Comparison of ENCODE assay signal across 8 cellular contexts in the genomic region with DNA sequence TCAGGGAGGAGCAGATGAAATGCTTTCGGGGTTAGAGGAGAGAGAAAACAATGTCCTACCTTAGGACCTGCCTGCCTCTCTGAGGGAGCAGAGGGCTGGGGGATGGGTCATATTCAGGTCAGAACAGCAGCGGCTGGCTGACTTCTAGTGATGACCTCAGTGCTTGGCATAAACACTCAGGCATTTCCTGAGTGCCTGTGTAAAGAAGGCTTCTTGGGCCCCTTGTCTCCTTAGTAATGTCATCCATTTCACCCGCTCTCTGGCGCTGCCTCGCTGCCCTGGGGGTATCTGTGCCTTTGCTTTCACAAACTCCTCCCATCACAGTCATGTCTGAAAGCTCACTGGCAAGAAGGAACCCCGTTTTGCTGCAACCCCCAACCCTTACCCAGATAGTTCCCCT.
DNase-seq lines count a peak whose midpoint lies in the region; ATAC-seq and TF ChIP-seq lines count a peak whose summit lies in the region.

No MANE protein-coding gene starts in this region.

- no peak overlapping the region for H3K4me2 ChIP-seq in H9 (ENCODE audit: insufficient read depth, insufficient read length, low read length)

- H3K4me1 Mint-ChIP-seq in H9 = peaks cover 14 to 17% of the 10 kb centered on the region in 2 experiments

- H3K9me3 ChIP-seq in H9 (ENCODE audit: control insufficient read depth, low read depth, low read length) (no peaks in the 10 kb centered on the region), heart right ventricle (no peaks in the 10 kb centered on the region), skeletal muscle tissue (ENCODE audit: control insufficient read depth in 3 of 3, low read length in 3 of 3) (no peaks in the 10 kb centered on the region)

- H3K14ac ChIP-seq in H9 (ENCODE audit: insufficient read depth, low read length) = no peak overlapping the region

- H3K9me3 Mint-ChIP-seq in H9 = no peaks in the 10 kb centered on the region

- no peak overlapping the region for H4K91ac ChIP-seq in H9 (ENCODE audit: insufficient read length, low read depth, low read length)

- H4K8ac ChIP-seq in H9 (replicated peaks; ENCODE audit: insufficient read length, low read depth, low read length) = no peak overlapping the region

- TF ChIP-seq CTCF in H9 (conservative IDR thresholded peaks at IDR 0.05) (no peak), heart right ventricle (IDR thresholded peaks at IDR 0.05) (peak in 2 of 9 donors; percentile 11 to 16)

- no peaks in the 10 kb centered on the region for H3K79me2 ChIP-seq in H9 (ENCODE audit: insufficient read depth, low read length)

- no peak overlapping the region for H3T11ph ChIP-seq in H9 (ENCODE audit: low read length)

- ATAC-seq in heart right ventricle = peak; percentile 71 to 91 (median 82)
- no peak for ATAC-seq in HG02938 (IDR thresholded peaks at IDR 0.05; ENCODE audit: unreplicated experiment)
- ATAC-seq in GM21528 (IDR thresholded peaks at IDR 0.05; ENCODE audit: low FRiP score, unreplicated experiment) = no peak
- no peak for ATAC-seq in GM21447 (IDR thresholded peaks at IDR 0.05; ENCODE audit: unreplicated experiment)

- H3K27ac ChIP-seq in H9 (ENCODE audit: insufficient read length, low read depth, low read length) (no peak overlapping the region), heart right ventricle (peak overlapping the region in 6 of 10 donors; percentile 11 to 58 (median 42)), skeletal muscle tissue (ENCODE audit: low read depth, low read length) (no peak overlapping the region)

- DNase-seq in H9 (peak; percentile 50), SK-MEL-5 (ENCODE audit: low read depth, low spot score) (peak; percentile 63), heart right ventricle (peak; percentile 23 to 30)
- no peak for DNase-seq in effector CD4-positive, alpha-beta T cell

- intact Hi-C loops in heart right ventricle (cut with DNase I) = no loop called here

- no peaks in the 10 kb centered on the region for H4K20me1 ChIP-seq in H9 (ENCODE audit: control insufficient read depth, insufficient read depth, insufficient read length)

- no peak overlapping the region for H3K23ac ChIP-seq in H9 (ENCODE audit: insufficient read length, low read depth, low read length)

- no peak overlapping the region for H3K9ac ChIP-seq in H9 (ENCODE audit: extremely low read depth, insufficient read length, low read length)
- peak overlapping the region in 2 of 3 donors; percentile 17 to 52 for H3K9ac ChIP-seq in skeletal muscle tissue (ENCODE audit: low read depth in 1 of 3, low read length in 3 of 3)

- H3K27me3 ChIP-seq in H9 (ENCODE audit: insufficient read depth, low read length) (no peaks in the 10 kb centered on the region), heart right ventricle (no peaks in the 10 kb centered on the region), skeletal muscle tissue (ENCODE audit: control insufficient read depth in 3 of 3, insufficient read depth in 3 of 3, low read length in 3 of 3) (no peaks in the 10 kb centered on the region)

- no peak overlapping the region for H2BK15ac ChIP-seq in H9 (ENCODE audit: low read depth, low read length)

- no peaks in the 10 kb centered on the region for H3K36me3 Mint-ChIP-seq in H9 (ENCODE audit: insufficient read depth in 1 of 3, low read depth in 3 of 3)

- peak overlapping the region in 1 of 3 experiments; percentile 54; a peak in 3 of 7 replicates for H3K27ac Mint-ChIP-seq in H9

- no peak overlapping the region for H2BK120ac ChIP-seq in H9 (ENCODE audit: low read depth, low read length, poor library complexity, severe bottlenecking)

- no peak overlapping the region for H2AFZ ChIP-seq in H9 (ENCODE audit: low read length)

- no peak overlapping the region for H2BK5ac ChIP-seq in H9 (ENCODE audit: insufficient read length, low read length)

- no peak overlapping the region for H3K4me3 Mint-ChIP-seq in H9

- H3K79me1 ChIP-seq in H9 (ENCODE audit: insufficient read depth, low read depth, low read length, poor library complexity, severe bottlenecking) = no peaks in the 10 kb centered on the region

- no CpG with 5 or more reads among the region's 6 CpGs for WGBS in H9 (ENCODE audit: extremely low coverage, insufficient read length, low lambda C conversion rate)
- WGBS in heart right ventricle, 2 donors = 18 to 20% methylated on average over 6 of the region's 6 CpGs

- H3K56ac ChIP-seq in H9 (ENCODE audit: insufficient read length, low read depth, low read length) = no peak overlapping the region

- no peaks in the 10 kb centered on the region for H3K27me3 Mint-ChIP-seq in H9 (ENCODE audit: low read depth)

- no peak overlapping the region for H2BK12ac ChIP-seq in H9 (ENCODE audit: insufficient read length, low read depth, low read length)

- no peak overlapping the region for H3K4ac ChIP-seq in H9 (ENCODE audit: low read depth, low read length)

- in situ Hi-C loops in SK-MEL-5 (cut with HindIII; ENCODE audit: low pct_unique_long_range_greater_than_20kb, low sequenced_read_pairs) = no loop called here

- H3K4me3 ChIP-seq in heart right ventricle (no peak overlapping the region), skeletal muscle tissue (ENCODE audit: low read length in 3 of 3) (peak overlapping the region; percentile 1 to 45 (median 24))

- H3K4me1 ChIP-seq in H9 (ENCODE audit: insufficient read depth, low read length) (no peaks in the 10 kb centered on the region; the same call in 1 of the 2 replicates), heart right ventricle (peaks cover 0 to 16% (median 11%) of the 10 kb centered on the region in 9 donors), skeletal muscle tissue (ENCODE audit: control insufficient read depth in 3 of 3, insufficient read depth in 3 of 3, low read length in 3 of 3) (peaks cover 9 to 11% (median 9%) of the 10 kb centered on the region in 3 donors)

- H3K23me2 ChIP-seq in H9 (ENCODE audit: insufficient read length, low read depth, low read length, poor library complexity, severe bottlenecking) = no peaks in the 10 kb centered on the region

- H3K18ac ChIP-seq in H9 (ENCODE audit: insufficient read length, low read depth, low read length) = peak overlapping the region; percentile 50

- H2AK5ac ChIP-seq in H9 (ENCODE audit: insufficient read length, low read length) = no peak overlapping the region

- H2BK20ac ChIP-seq in H9 (ENCODE audit: low read depth, low read length, poor library complexity, severe bottlenecking) = no peak overlapping the region

- no peak overlapping the region for H4K5ac ChIP-seq in H9 (ENCODE audit: insufficient read length, low read depth, low read length)

- H3K36me3 ChIP-seq in heart right ventricle (no peaks in the 10 kb centered on the region), skeletal muscle tissue (ENCODE audit: control insufficient read depth in 3 of 3, insufficient read depth in 3 of 3, low read length in 3 of 3) (no peaks in the 10 kb centered on the region)

Comparison
In these comparisons a context has a peak if more than half of its experiments do, and no peak if none do; other contexts are left out.
1. H3K27ac ChIP-seq: peak in heart right ventricle (6 of 10); none in H9 (single experiment) and skeletal muscle tissue (single experiment).
2. ATAC-seq: peak in heart right ventricle (8 of 8); none in HG02938 (single experiment), GM21528 (single experiment) and GM21447 (single experiment).
3. H3K4me3 ChIP-seq: peak in skeletal muscle tissue (3 of 3); none in heart right ventricle (0 of 10).